In genomic region chr15:91261345-91261744, GRCh38 we compare ENCODE assay signal across 33 cellular contexts.
"Had no signal": no experiment of that assay in that cellular context is flagged by ENCODE, and none has a peak within 500 bp of the region (broad histone marks: within the 10 kb centered on the region; RNA-seq: fewer than 3 reads in every experiment).

No MANE protein-coding gene starts in this region.

- H3K4me3 ChIP-seq: adrenal gland, ascending aorta, body of pancreas, breast epithelium, cardiac muscle cell had no signal

- DNase-seq: activated effector memory CD4-positive, alpha-beta T cell treated with anti-CD3 and anti-CD28 coated beads, Interleukin-2, amount 50 U/mL, for 16 hours; activated effector memory CD4-positive, alpha-beta T cell treated with Interleukin-2 at 50 U/mL for 16 hours; activated gamma-delta T cell; activated gamma-delta T cell treated with Interleukin-2 at 50 U/mL for 16 hours; activated naive CD4-positive, alpha-beta T cell; activated naive CD4-positive, alpha-beta T cell treated with anti-CD3 and anti-CD28 coated beads for 36 hours; activated naive CD4-positive, alpha-beta T cell treated with anti-CD3 and anti-CD28 coated beads, Interleukin-2, amount 10 ng/mL, durations not matched to agents 7 days and 5 days; activated naive CD4-positive, alpha-beta T cell treated with anti-CD3 and anti-CD28 coated beads, Interleukin-2, amount 50 U/mL, for 16 hours; activated naive CD4-positive, alpha-beta T cell treated with Interleukin-2 at 50 U/mL for 16 hours; activated naive CD8-positive, alpha-beta T cell treated with anti-CD3 and anti-CD28 coated beads for 36 hours; activated naive CD8-positive, alpha-beta T cell treated with anti-CD3 and anti-CD28 coated beads, Interleukin-2, amount 10 ng/mL, durations not matched to agents 7 days and 5 days; activated naive CD8-positive, alpha-beta T cell treated with anti-CD3 and anti-CD28 coated beads, Interleukin-2, amount 50 U/mL, for 24 hours; activated T-cell treated with anti-CD3 and anti-CD28 coated beads, Interleukin-2, amount 50 U/mL, for 4 hours; activated T-cell treated with anti-CD3 and anti-CD28 coated beads, Interleukin-2, amount 50 U/mL, for 48 hours; activated T-cell treated with anti-CD3 and anti-CD28 coated beads, Interleukin-2, amount 50 U/mL, for 72 hours; adrenal gland; amniotic stem cell; amygdala; anterior cingulate cortex; aorta; body of pancreas; brain microvascular endothelial cell; caudate nucleus; central memory CD4-positive, alpha-beta T cell; cerebellar nuclear complex had no signal

- FAIRE-seq: astrocyte, bronchial epithelial cell, colon had no signal

- H3K27ac ChIP-seq: adrenal gland, ascending aorta, body of pancreas, brain microvascular endothelial cell, breast epithelium, cardiac muscle cell had no signal

- ATAC-seq: activated naive CD4-positive, alpha-beta T cell treated with anti-CD3 and anti-CD28 coated beads, Interleukin-2, amount 50 U/mL, for 72 hours; activated naive CD8-positive, alpha-beta T cell treated with anti-CD3 and anti-CD28 coated beads, Interleukin-2, amount 50 U/mL, for 24 hours; activated T-cell treated with anti-CD3 and anti-CD28 coated beads, Interleukin-2, amount 50 U/mL, for 4 hours; activated T-cell treated with anti-CD3 and anti-CD28 coated beads, Interleukin-2, amount 50 U/mL, for 72 hours; activated T-helper 17 cell treated with anti-CD3 and anti-CD28 coated beads, Interleukin-2, amount 50 U/mL, for 72 hours; body of pancreas had no signal
